In the genomic region with DNA sequence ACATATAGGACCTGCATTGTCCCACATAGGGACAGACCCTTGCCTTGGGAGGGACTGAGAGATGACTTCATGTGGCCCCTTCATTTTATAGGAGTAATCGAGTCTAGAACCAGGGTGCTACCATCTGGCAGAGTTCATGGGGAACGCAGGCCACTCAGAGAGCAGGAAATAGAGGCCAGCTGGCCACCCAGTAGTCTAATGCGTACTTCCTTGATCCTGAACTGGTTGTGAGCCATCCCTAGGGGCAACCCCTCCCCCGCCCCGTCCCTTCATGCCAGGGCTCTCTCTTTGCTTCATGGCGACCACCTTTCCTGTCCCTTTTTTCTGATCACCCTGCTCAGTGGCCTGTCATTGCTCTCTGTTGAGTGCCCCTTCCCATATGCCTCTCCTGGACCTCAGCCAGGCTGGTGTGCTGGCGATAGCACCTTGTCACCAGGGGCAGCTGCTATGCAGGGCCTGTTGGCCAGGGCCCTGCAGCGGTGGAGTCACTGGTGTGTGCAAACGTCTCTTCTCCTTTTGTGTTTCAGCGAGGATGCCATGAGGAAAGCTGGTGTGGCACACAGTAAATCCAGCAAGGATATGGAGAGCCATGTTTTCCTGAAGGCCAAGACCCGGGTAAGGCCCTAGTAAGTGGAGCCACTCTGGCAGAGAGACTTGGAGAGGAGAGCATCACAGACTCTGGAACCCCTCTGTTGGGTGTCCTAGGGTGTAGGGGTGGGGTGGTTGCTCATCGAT, we compare ENCODE assay signal across 11 cellular contexts. TPM values are rescaled to one million over a fixed set of nuclear protein-coding genes. Genes with fewer than 3 reads are reported as not detected.
DNase-seq lines count a peak whose midpoint lies in the region; ATAC-seq and TF ChIP-seq lines count a peak whose summit lies in the region.
"Had no signal": no experiment of that assay in that cellular context is flagged by ENCODE, and none has a peak within 500 bp of the region (broad histone marks: within the 10 kb centered on the region; RNA-seq: fewer than 3 reads in every experiment).

No MANE protein-coding gene starts in this region.

- H3K4me3 Mint-ChIP-seq in T-helper 17 cell = no peak overlapping the region
- H3K4me3 Mint-ChIP-seq: activated naive CD4-positive, alpha-beta T cell treated with anti-CD3 and anti-CD28 coated beads, Interleukin-2, amount 50 U/mL, for 24 hours; stimulated activated naive CD8-positive, alpha-beta T cell treated with anti-CD3 and anti-CD28 coated beads, Interleukin-15, Interleukin-2, amounts not matched to agents 100 ng/mL and 50 ng/mL, for 24 hours had no signal

- H3K27ac Mint-ChIP-seq in T-helper 17 cell = peak overlapping the region; percentile 85
- H3K27ac Mint-ChIP-seq: activated naive CD4-positive, alpha-beta T cell treated with anti-CD3 and anti-CD28 coated beads, Interleukin-2, amount 50 U/mL, for 24 hours; stimulated activated naive CD8-positive, alpha-beta T cell treated with anti-CD3 and anti-CD28 coated beads, Interleukin-15, Interleukin-2, amounts not matched to agents 100 ng/mL and 50 ng/mL, for 24 hours had no signal

- no peaks in the 10 kb centered on the region for H3K27me3 Mint-ChIP-seq in T-helper 17 cell
- H3K27me3 Mint-ChIP-seq: activated naive CD4-positive, alpha-beta T cell treated with anti-CD3 and anti-CD28 coated beads, Interleukin-2, amount 50 U/mL, for 24 hours; stimulated activated naive CD8-positive, alpha-beta T cell treated with anti-CD3 and anti-CD28 coated beads, Interleukin-15, Interleukin-2, amounts not matched to agents 100 ng/mL and 50 ng/mL, for 24 hours had no signal

- peaks cover 34% of the 10 kb centered on the region for H3K4me1 Mint-ChIP-seq in T-helper 17 cell

- TF ChIP-seq CTCF in BE2C (IDR thresholded peaks at IDR 0.05; ENCODE audit: low read depth, low read length) (no peak), dorsolateral prefrontal cortex (IDR thresholded peaks at IDR 0.05 in 54 of 56, conservative IDR thresholded peaks at IDR 0.05 in 2 of 56; ENCODE audit: low read depth in 1 of 56, partially characterized antibody in 56 of 56) (no peak)

- H3K27ac ChIP-seq in dorsolateral prefrontal cortex = peak overlapping the region in 1 of 59 donors; percentile 62
- H3K27ac ChIP-seq: PC-9 had no signal

- H3K36me3 Mint-ChIP-seq in T-helper 17 cell (ENCODE audit: low read depth) = peaks cover 4% of the 10 kb centered on the region

- DNase-seq in BE2C (peak; percentile 96), DMS79 treated with DMSO at 0.1 percent for 48 hours (lab: John Stamatoyannopoulos, UW) (peak; percentile 55), T-helper 17 cell (no peak), left colon (no peak), T-helper 9 cell (no peak), dorsolateral prefrontal cortex (no peak)
- DNase-seq: PC-9 had no signal

- H3K27me3 ChIP-seq in BE2C (no peaks in the 10 kb centered on the region), dorsolateral prefrontal cortex (no peaks in the 10 kb centered on the region)

- H3K36me3 ChIP-seq in BE2C = peaks cover 35% of the 10 kb centered on the region

- no peak overlapping the region for H3K4me3 ChIP-seq in BE2C (ENCODE audit: low read depth, low read length)
- H3K4me3 ChIP-seq in dorsolateral prefrontal cortex = no peak overlapping the region
- H3K4me3 ChIP-seq: PC-9 had no signal

- H3K4me1 ChIP-seq in BE2C = peaks cover 44% of the 10 kb centered on the region

- ATAC-seq in T-helper 17 cell (no peak), left colon (peak; percentile 33), HG03378 (IDR thresholded peaks at IDR 0.05; ENCODE audit: unreplicated experiment) (no peak), GM19035 (IDR thresholded peaks at IDR 0.05; ENCODE audit: unreplicated experiment) (no peak)

- H3K9me3 ChIP-seq in BE2C (no peaks in the 10 kb centered on the region), T-helper 17 cell (ENCODE audit: control insufficient read depth, low read length, poor library complexity, severe bottlenecking) (no peaks in the 10 kb centered on the region)

- intact Hi-C loops in left colon (cut with DNase I, micrococcal nuclease) (no loop called here), dorsolateral prefrontal cortex (cut with DNase I) (no loop called here)

RNA-seq across cellular contexts. Expression of gene MED15, which starts 29.3 kb away (rescaled TPM):
- polyA plus RNA-seq in BE2C (2012; ENCODE audit: insufficient read depth, insufficient read length, low read depth) = 133 TPM
- 100 to 1,000 TPM; 207 to 251 TPM for total RNA-seq in T-helper 17 cell
- 10 to 100 TPM; 85.3 to 91.2 TPM for total RNA-seq in left colon
- total RNA-seq in dorsolateral prefrontal cortex = 100 to 1,000 TPM in 79 of 120 experiments, 10 to 100 TPM in 41; 83.5 to 133 (median 106) TPM

RNA-seq across cellular contexts. Expression of gene KLHL22, which starts 41.2 kb away (rescaled TPM):
- 41.4 TPM for polyA plus RNA-seq in BE2C (2012; ENCODE audit: insufficient read depth, insufficient read length, low read depth)
- total RNA-seq in T-helper 17 cell = 10 to 100 TPM; 28.1 to 33.1 TPM
- total RNA-seq in left colon = 10 to 100 TPM; 12.3 to 14.2 TPM
- 10 to 100 TPM; 37.2 to 75.3 (median 54.7) TPM for total RNA-seq in dorsolateral prefrontal cortex

Comparison
In these comparisons a context has a peak if more than half of its experiments do, and no peak if none do; other contexts are left out.
1. DNase-seq: peak in BE2C (single experiment) and DMS79 treated with DMSO at 0.1 percent for 48 hours (single experiment); none in T-helper 17 cell (0 of 3), left colon (0 of 2), T-helper 9 cell (single experiment) and dorsolateral prefrontal cortex (0 of 10).